19 cellular contexts compared by ENCODE assay signal in genomic region chr2:59561281-59561680, GRCh38.
DNase-seq lines count a peak whose midpoint lies in the region; ATAC-seq, FAIRE-seq and TF ChIP-seq lines count a peak whose summit lies in the region.
"Had no signal": no experiment of that assay in that cellular context is flagged by ENCODE, and none has a peak within 500 bp of the region (broad histone marks: within the 10 kb centered on the region; RNA-seq: fewer than 3 reads in every experiment).

No MANE protein-coding gene starts in this region.

- POLR2A ChIA-PET in WTC11 (lab: Charles Lee) = interaction anchor here (0.5 kb wide), 1 partner anchor 32 kb away, joined by 3 read pairs; no protein-coding TSS in a partner anchor

- DNase-seq in WTC11 (ENCODE audit: low spot score) (no peak), frontal cortex (ENCODE audit: low spot score in 2 of 2) (no peak), H4 (ENCODE audit: low spot score) (no peak), uterus (no peak)
- DNase-seq: C1 segment of cervical spinal cord; Calu3; CD4-positive, alpha-beta memory T cell; COR-L47; DMS53; DMS79 treated with DMSO at 0.1 percent for 48 hours; GF-D8; GOT3; HFFc6 had no signal

- H3K4me3 Mint-ChIP-seq in WTC11 = no peak overlapping the region
- H3K4me3 Mint-ChIP-seq: CD4-positive, alpha-beta memory T cell; HFFc6 had no signal

- H3K36me3 ChIP-seq in HUES48 (ENCODE audit: control insufficient read depth, insufficient read depth, low read length) = no peaks in the 10 kb centered on the region
- H3K36me3 ChIP-seq in iPS-18a (ENCODE audit: control insufficient read depth, low read depth, low read length) = no peaks in the 10 kb centered on the region
- H3K36me3 ChIP-seq in uterus = no peaks in the 10 kb centered on the region
- H3K36me3 ChIP-seq: HAP-1 had no signal

- TF ChIP-seq CTCF in WTC11 (IDR thresholded peaks at IDR 0.05) (no peak), uterus (IDR thresholded peaks at IDR 0.05) (no peak)

- no peak overlapping the region for H3K27ac ChIP-seq in HUES48 (ENCODE audit: low read depth, low read length)
- no peak overlapping the region for H3K27ac ChIP-seq in iPS-18a (ENCODE audit: low read length)
- H3K27ac ChIP-seq in uterus = no peak overlapping the region

- no peaks in the 10 kb centered on the region for H3K9me3 ChIP-seq in HUES48 (ENCODE audit: control insufficient read depth, insufficient read depth, low read length)
- H3K9me3 ChIP-seq in iPS-18a (ENCODE audit: control insufficient read depth, low read depth, low read length) = no peaks in the 10 kb centered on the region
- H3K9me3 ChIP-seq in uterus = no peaks in the 10 kb centered on the region
- H3K9me3 ChIP-seq: HAP-1 had no signal

- H3K4me1 ChIP-seq in HUES48 (ENCODE audit: control insufficient read depth, insufficient read depth, low read length) (peaks cover 13% of the 10 kb centered on the region), iPS-18a (ENCODE audit: control insufficient read depth, low read depth, low read length) (peaks cover 12% of the 10 kb centered on the region), uterus (no peaks in the 10 kb centered on the region)
- H3K4me1 ChIP-seq: HAP-1 had no signal

- peaks cover 25% of the 10 kb centered on the region for H3K4me1 Mint-ChIP-seq in WTC11
- H3K4me1 Mint-ChIP-seq: CD4-positive, alpha-beta memory T cell had no signal

- H3K27me3 ChIP-seq in HUES48 (ENCODE audit: control insufficient read depth, insufficient read depth, low read length) = no peaks in the 10 kb centered on the region
- H3K27me3 ChIP-seq in iPS-18a (ENCODE audit: control insufficient read depth, insufficient read depth, low read length) = no peaks in the 10 kb centered on the region
- H3K27me3 ChIP-seq in uterus = no peaks in the 10 kb centered on the region

- FAIRE-seq in frontal cortex (lab: Jason Lieb, UNC) = no peak
- FAIRE-seq: GM12891, GM18507 had no signal

- 0 out of 2 replicates have a peak overlapping the region, but pooled peaks have one; percentile 15 for H3K4me3 ChIP-seq in HUES48 (ENCODE audit: low read depth, low read length)
- H3K4me3 ChIP-seq in iPS-18a (ENCODE audit: low read length) = no peak overlapping the region
- no peak overlapping the region for H3K4me3 ChIP-seq in uterus
- H3K4me3 ChIP-seq: HAP-1 had no signal

- H3K36me3 Mint-ChIP-seq in WTC11 = peaks cover 1% of the 10 kb centered on the region; the same call in 1 of the 2 replicates
- H3K36me3 Mint-ChIP-seq: CD4-positive, alpha-beta memory T cell had no signal

- intact Hi-C loops in uterus (cut with DNase I; ENCODE audit: low total_unique reads) = no loop called here

- TF ChIP-seq POLR2A in uterus (IDR thresholded peaks at IDR 0.05) = no peak

- peaks cover 12% of the 10 kb centered on the region; the same call in 1 of the 2 replicates for H3K9me3 Mint-ChIP-seq in WTC11

- H3K27ac Mint-ChIP-seq in WTC11 = no peak overlapping the region
- H3K27ac Mint-ChIP-seq: CD4-positive, alpha-beta memory T cell; HFFc6 had no signal

- H3K27me3 Mint-ChIP-seq in WTC11 (ENCODE audit: low read depth) = no peaks in the 10 kb centered on the region
- H3K27me3 Mint-ChIP-seq: CD4-positive, alpha-beta memory T cell had no signal

- no peak overlapping the region for H3K9ac ChIP-seq in HUES48 (ENCODE audit: low read depth, low read length)
- H3K9ac ChIP-seq in iPS-18a (ENCODE audit: low read length) = peak overlapping the region; percentile 7

- ATAC-seq in WTC11 = peak; percentile 69
- ATAC-seq in HG03280 (IDR thresholded peaks at IDR 0.05; ENCODE audit: unreplicated experiment) = no peak

- CTCF ChIA-PET in WTC11 (lab: Charles Lee) = interaction anchor here (2.4 kb wide), 1 partner anchor 24 kb away, joined by 8 read pairs; no protein-coding TSS in a partner anchor

TF ChIP-seq in WTC11, 78 proteins besides CTCF, POLR2A, EP300 and RAD21 (continues in another document):
- no peak for TF ChIP-seq MAX (CRISPR knock-in tag; IDR thresholded peaks at IDR 0.05)
- no peak for TF ChIP-seq ZNF425 (CRISPR knock-in tag; conservative IDR thresholded peaks at IDR 0.05)
- no peak for TF ChIP-seq ZNF281 (CRISPR knock-in tag; IDR thresholded peaks at IDR 0.05)
- no peak for TF ChIP-seq JUN (CRISPR knock-in tag; IDR thresholded peaks at IDR 0.05)
- TF ChIP-seq HMGA2 (CRISPR knock-in tag; IDR thresholded peaks at IDR 0.05) = no peak
- no peak for TF ChIP-seq ATF2 (CRISPR knock-in tag; IDR thresholded peaks at IDR 0.05; ENCODE audit: borderline replicate concordance, low read depth)
- no peak for TF ChIP-seq STAT6 (CRISPR knock-in tag; conservative IDR thresholded peaks at IDR 0.05; ENCODE audit: low read depth)
- no peak for TF ChIP-seq ZNF416 (CRISPR knock-in tag; IDR thresholded peaks at IDR 0.05)
- TF ChIP-seq ZNF396 (CRISPR knock-in tag; IDR thresholded peaks at IDR 0.05; ENCODE audit: borderline replicate concordance) = no peak
- TF ChIP-seq TP53 (CRISPR knock-in tag; IDR thresholded peaks at IDR 0.05) = no peak
